9 cellular contexts compared by ENCODE assay signal in the genomic region with DNA sequence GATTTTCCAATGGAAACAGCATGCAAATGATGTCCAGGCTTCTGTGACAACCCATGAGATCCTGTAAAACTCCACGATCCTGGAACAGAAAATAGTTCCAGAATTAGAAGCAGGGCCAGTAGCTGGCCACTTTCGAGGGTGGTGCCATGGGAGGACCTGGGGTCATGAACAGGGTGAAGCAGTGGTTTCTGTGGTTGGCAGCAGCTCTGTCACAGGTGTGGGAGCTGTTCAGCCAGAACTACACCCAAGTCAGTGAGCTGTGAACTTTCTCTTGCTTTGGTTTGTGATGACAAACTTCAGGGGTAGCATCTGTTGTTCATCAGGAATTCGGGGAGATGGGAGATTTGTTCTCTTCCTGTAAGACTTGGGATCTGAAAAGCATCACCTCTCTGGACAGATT.
A peak's percentile ranks its signal among the peaks of the same experiment; 100 is the strongest.
DNase-seq lines count a peak whose midpoint lies in the region; ATAC-seq and TF ChIP-seq lines count a peak whose summit lies in the region.
"Had no signal": no experiment of that assay in that cellular context is flagged by ENCODE, and none has a peak within 500 bp of the region (broad histone marks: within the 10 kb centered on the region; RNA-seq: fewer than 3 reads in every experiment).

No MANE protein-coding gene starts in this region.

- H3K9me3 ChIP-seq in upper lobe of right lung, result no peaks in the 10 kb centered on the region

- no peak for TF ChIP-seq CTCF in GM12865 (IDR thresholded peaks at IDR 0.05; ENCODE audit: insufficient read depth, low read depth, low read length, missing control alignments)
- no peak for TF ChIP-seq CTCF in upper lobe of right lung (IDR thresholded peaks at IDR 0.05)

- peak; percentile 77 for DNase-seq in GM12865 (ENCODE audit: low read depth)
- DNase-seq in M059J (ENCODE audit: low read depth), result peak; percentile 44
- no peak for DNase-seq in HK-2 (ENCODE audit: unreplicated experiment)
- no peak for DNase-seq in GM03348 (ENCODE audit: low spot score)
- DNase-seq in upper lobe of right lung, result no peak
- DNase-seq in globus pallidus (ENCODE audit: low spot score), result no peak
- DNase-seq: stimulated activated CD4-positive, alpha-beta T cell treated with anti-CD3 and anti-CD28 coated beads, Interleukin-12 subunit alpha, Interleukin-12 subunit beta, amount 100 ng/mL, for 4 hours had no signal

- intact Hi-C loops in upper lobe of right lung (cut with DNase I), result no loop called here

- no peaks in the 10 kb centered on the region for H3K27me3 ChIP-seq in upper lobe of right lung

- ATAC-seq in GM19455 (IDR thresholded peaks at IDR 0.05; ENCODE audit: unreplicated experiment), result peak; percentile 99
- ATAC-seq in HG02943 (IDR thresholded peaks at IDR 0.05; ENCODE audit: low read depth, unreplicated experiment), result peak; percentile 99
- ATAC-seq in upper lobe of right lung, result no peak

- H3K4me3 ChIP-seq in GM12865 (ENCODE audit: low read depth, low read length), result no peak overlapping the region
- H3K4me3 ChIP-seq in upper lobe of right lung, result no peak overlapping the region

- no peaks in the 10 kb centered on the region for H3K4me1 ChIP-seq in upper lobe of right lung

- H3K36me3 ChIP-seq in upper lobe of right lung, result no peaks in the 10 kb centered on the region

- H3K27ac ChIP-seq in upper lobe of right lung, result no peak overlapping the region

Comparison
In these comparisons a context has a peak if more than half of its experiments do, and no peak if none do; other contexts are left out.
1. DNase-seq: peak in GM12865 (single experiment) and M059J (single experiment); none in HK-2 (single experiment), GM03348 (single experiment), upper lobe of right lung (single experiment) and globus pallidus (single experiment).